ENCODE assay signal across 21 cellular contexts in the genomic region with DNA sequence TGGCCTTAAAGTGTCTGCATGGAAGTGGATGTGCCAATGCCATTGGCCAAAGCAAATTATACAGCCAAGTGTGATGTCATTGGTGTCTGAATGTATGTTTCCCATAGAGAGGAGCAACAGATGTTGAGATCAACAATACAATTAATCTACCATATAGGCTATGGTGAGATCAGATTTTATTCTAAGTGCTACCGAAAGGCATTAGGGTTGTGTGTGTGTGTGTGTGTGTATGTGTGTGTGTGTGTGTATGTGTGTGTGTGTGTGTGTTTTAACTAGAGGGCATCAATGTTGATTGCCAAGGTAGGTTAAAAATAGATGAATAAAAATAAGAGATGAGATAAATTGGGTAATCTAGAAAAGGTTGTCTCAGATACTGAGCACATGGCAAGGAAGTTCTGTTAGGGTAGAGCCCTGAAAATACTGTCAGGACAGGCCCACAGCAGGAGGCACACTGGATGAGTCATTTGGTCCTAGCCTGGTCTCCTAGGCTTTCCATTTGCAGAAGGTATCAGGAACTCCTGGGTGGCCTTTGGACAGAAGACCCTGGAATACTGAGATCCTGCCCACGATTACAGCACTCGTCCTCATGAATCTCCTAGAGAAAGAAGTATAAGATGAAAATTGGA.
A peak's percentile ranks its signal among the peaks of the same experiment; 100 is the strongest.
DNase-seq lines count a peak whose midpoint lies in the region; ATAC-seq and TF ChIP-seq lines count a peak whose summit lies in the region.
"Had no signal": no experiment of that assay in that cellular context is flagged by ENCODE, and none has a peak within 500 bp of the region (broad histone marks: within the 10 kb centered on the region; RNA-seq: fewer than 3 reads in every experiment).

No MANE protein-coding gene starts in this region.

- H3K27ac Mint-ChIP-seq in activated CD4-positive, alpha-beta T cell treated with anti-CD3 and anti-CD28 coated beads, Interleukin-2, amount 10 ng/mL, durations not matched to agents 24 days and 14 days: no peak overlapping the region
- H3K27ac Mint-ChIP-seq: CD4-positive, CD25-positive, alpha-beta regulatory T cell; T-helper 17 cell had no signal

- peak; percentile 9 for DNase-seq in activated CD4-positive, alpha-beta T cell treated with anti-CD3 and anti-CD28 coated beads, Interleukin-2, amount 10 ng/mL, durations not matched to agents 24 days and 14 days
- no peak for DNase-seq in activated CD4-positive, alpha-beta T cell treated with anti-CD3 and anti-CD28 coated beads for 1 hour
- DNase-seq in NCI-H524 (lab: John Stamatoyannopoulos, UW): peak; percentile 7 to 41
- DNase-seq in choroid plexus epithelial cell (ENCODE audit: low read depth): peak; percentile 17
- DNase-seq in activated effector memory CD4-positive, alpha-beta T cell treated with Interleukin-2 at 50 U/mL for 16 hours: no peak
- DNase-seq: CD4-positive, CD25-positive, alpha-beta regulatory T cell; DMS79 treated with DMSO at 0.1 percent for 48 hours; HCEC 1CT; NCI-H1092 treated with DMSO at 0.1 percent for 48 hours; NCI-H146; NCI-H2029; NCI-H2227 treated with DMSO at 0.1 percent for 48 hours; NCI-H510A treated with DMSO at 0.1 percent for 48 hours; OCI-M1; T-helper 17 cell had no signal

- no peak for TF ChIP-seq CTCF in choroid plexus epithelial cell (conservative IDR thresholded peaks at IDR 0.05; ENCODE audit: low read depth, low read length)

- H3K27me3 Mint-ChIP-seq in activated CD4-positive, alpha-beta T cell treated with anti-CD3 and anti-CD28 coated beads, Interleukin-2, amount 10 ng/mL, durations not matched to agents 24 days and 14 days: peaks cover 2% of the 10 kb centered on the region
- H3K27me3 Mint-ChIP-seq: CD4-positive, CD25-positive, alpha-beta regulatory T cell; T-helper 17 cell had no signal

- no peak overlapping the region for H3K4me3 ChIP-seq in choroid plexus epithelial cell (ENCODE audit: low read depth, low read length)
- H3K4me3 ChIP-seq: K562, SJSA1 had no signal

- H3K36me3 Mint-ChIP-seq in activated CD4-positive, alpha-beta T cell treated with anti-CD3 and anti-CD28 coated beads, Interleukin-2, amount 10 ng/mL, durations not matched to agents 24 days and 14 days (ENCODE audit: low read depth): no peaks in the 10 kb centered on the region
- H3K36me3 Mint-ChIP-seq: CD4-positive, CD25-positive, alpha-beta regulatory T cell had no signal

- H3K4me3 Mint-ChIP-seq in activated CD4-positive, alpha-beta T cell treated with anti-CD3 and anti-CD28 coated beads, Interleukin-2, amount 10 ng/mL, durations not matched to agents 24 days and 14 days: no peak overlapping the region
- H3K4me3 Mint-ChIP-seq: CD4-positive, CD25-positive, alpha-beta regulatory T cell; T-helper 17 cell had no signal

- no peaks in the 10 kb centered on the region for H3K4me1 Mint-ChIP-seq in activated CD4-positive, alpha-beta T cell treated with anti-CD3 and anti-CD28 coated beads, Interleukin-2, amount 10 ng/mL, durations not matched to agents 24 days and 14 days
- H3K4me1 Mint-ChIP-seq: CD4-positive, CD25-positive, alpha-beta regulatory T cell; T-helper 17 cell had no signal

- intact Hi-C loops in activated CD4-positive, alpha-beta T cell treated with anti-CD3 and anti-CD28 coated beads, Interleukin-2, amount 10 ng/mL, durations not matched to agents 24 days and 14 days (cut with micrococcal nuclease): no loop called here

- ATAC-seq in HG03280 (IDR thresholded peaks at IDR 0.05; ENCODE audit: unreplicated experiment) (no peak), HG03439 (IDR thresholded peaks at IDR 0.05; ENCODE audit: unreplicated experiment) (no peak)
- ATAC-seq: HepG2, K562, Right ventricle myocardium inferior, T-helper 17 cell had no signal

- no peaks in the 10 kb centered on the region for H3K9me3 Mint-ChIP-seq in activated CD4-positive, alpha-beta T cell treated with anti-CD3 and anti-CD28 coated beads, Interleukin-2, amount 10 ng/mL, durations not matched to agents 24 days and 14 days
- H3K9me3 Mint-ChIP-seq: CD4-positive, CD25-positive, alpha-beta regulatory T cell had no signal

Comparison
In these comparisons a context has a peak if more than half of its experiments do, and no peak if none do; other contexts are left out.
1. DNase-seq: peak in activated CD4-positive, alpha-beta T cell treated with anti-CD3 and anti-CD28 coated beads, Interleukin-2, amount 10 ng/mL, durations not matched to agents 24 days and 14 days (single experiment), NCI-H524 (2 of 2) and choroid plexus epithelial cell (single experiment); none in activated CD4-positive, alpha-beta T cell treated with anti-CD3 and anti-CD28 coated beads for 1 hour (single experiment) and activated effector memory CD4-positive, alpha-beta T cell treated with Interleukin-2 at 50 U/mL for 16 hours (single experiment).